In the genomic region with DNA sequence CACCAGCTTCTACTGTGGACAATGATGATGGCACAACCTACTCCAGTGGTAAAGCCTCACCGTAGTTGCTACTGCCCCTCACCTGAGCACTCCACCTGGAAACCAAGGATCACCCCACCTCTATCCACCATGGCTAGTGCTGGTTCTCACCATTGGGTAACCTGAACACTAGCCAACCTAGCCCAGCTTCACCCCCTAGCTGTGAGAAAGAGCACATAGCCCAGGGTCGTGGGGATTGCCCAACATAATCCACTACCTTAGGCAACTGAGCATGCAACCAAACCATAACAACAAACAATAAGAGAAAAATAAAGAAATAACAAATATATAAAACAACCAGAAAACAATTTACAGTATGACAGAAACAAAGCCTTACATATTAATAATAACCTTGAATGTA, we compare ENCODE assay signal across 22 cellular contexts.
"Had no signal": no experiment of that assay in that cellular context is flagged by ENCODE, and none has a peak within 500 bp of the region (broad histone marks: within the 10 kb centered on the region; RNA-seq: fewer than 3 reads in every experiment).

No MANE protein-coding gene starts in this region.

- H3K4me3 Mint-ChIP-seq: effector memory CD8-positive, alpha-beta T cell; naive B cell; natural killer cell treated with Interleukin-12 subunit alpha and Interleukin-12 subunit beta and Interleukin-15 and Interleukin-18, amount 100 ng/mL, for 72 hours; neural crest cell; stimulated activated effector memory CD8-positive, alpha-beta T cell treated with anti-CD3 and anti-CD28 coated beads, Interleukin-12 subunit alpha, Interleukin-12 subunit beta, amount 100 ng/mL, for 72 hours had no signal

- H3K27ac Mint-ChIP-seq: effector memory CD8-positive, alpha-beta T cell; naive B cell; natural killer cell treated with Interleukin-12 subunit alpha and Interleukin-12 subunit beta and Interleukin-15 and Interleukin-18, amount 100 ng/mL, for 72 hours; stimulated activated effector memory CD8-positive, alpha-beta T cell treated with anti-CD3 and anti-CD28 coated beads, Interleukin-12 subunit alpha, Interleukin-12 subunit beta, amount 100 ng/mL, for 72 hours had no signal

- H3K4me1 ChIP-seq: heart left ventricle, lower lobe of right lung, parathyroid adenoma, prostate gland, sigmoid colon, thyroid gland, vagina had no signal

- H2AFZ ChIP-seq: hepatocyte, parathyroid adenoma had no signal

- H3K4me3 ChIP-seq: heart left ventricle, hepatocyte, lower lobe of right lung, mucosa of descending colon, prostate gland, sigmoid colon, stomach, thyroid gland, vagina had no signal

- H3K36me3 ChIP-seq: heart left ventricle, lower lobe of right lung, prostate gland, sigmoid colon, stomach, thyroid gland, vagina had no signal

- ATAC-seq: effector memory CD8-positive, alpha-beta T cell; heart left ventricle; left ventricle myocardium superior; lower lobe of right lung; mucosa of descending colon; natural killer cell treated with Interleukin-12 subunit alpha and Interleukin-12 subunit beta and Interleukin-15 and Interleukin-18, amount 100 ng/mL, for 72 hours; right cardiac atrium; stimulated activated effector memory CD8-positive, alpha-beta T cell treated with anti-CD3 and anti-CD28 coated beads, Interleukin-12 subunit alpha, Interleukin-12 subunit beta, amount 100 ng/mL, for 72 hours had no signal

- H3K4me1 Mint-ChIP-seq: naive B cell; neural crest cell; stimulated activated effector memory CD8-positive, alpha-beta T cell treated with anti-CD3 and anti-CD28 coated beads, Interleukin-12 subunit alpha, Interleukin-12 subunit beta, amount 100 ng/mL, for 72 hours had no signal

- DNase-seq: cortex of kidney; effector memory CD8-positive, alpha-beta T cell; heart left ventricle; left ventricle myocardium superior; lower lobe of right lung; mucosa of descending colon; naive B cell; right cardiac atrium; sigmoid colon; stimulated activated CD4-positive, alpha-beta T cell treated with anti-CD3 and anti-CD28 coated beads, Interleukin-2, amount 100 ng/mL, for 24 hours; stimulated activated CD4-positive, alpha-beta T cell treated with anti-CD3 and anti-CD28 coated beads, Interleukin-4, amount 100 ng/mL, for 24 hours; stimulated activated naive CD4-positive, alpha-beta T cell treated with Interleukin-2 at 50 U/mL for 16 hours; stomach; thyroid gland; trophoblast cell had no signal

- H3K9ac ChIP-seq: parathyroid adenoma had no signal

- H3K27ac ChIP-seq: heart left ventricle, hepatocyte, lower lobe of right lung, parathyroid adenoma, prostate gland, sigmoid colon, stomach, thyroid gland, vagina had no signal

- H3K4me2 ChIP-seq: hepatocyte had no signal

- H3K27me3 ChIP-seq: heart left ventricle, hepatocyte, sigmoid colon, stomach, thyroid gland, vagina had no signal

- H3K36me3 Mint-ChIP-seq: naive B cell; stimulated activated effector memory CD8-positive, alpha-beta T cell treated with anti-CD3 and anti-CD28 coated beads, Interleukin-12 subunit alpha, Interleukin-12 subunit beta, amount 100 ng/mL, for 72 hours had no signal

- H3K9me3 ChIP-seq: prostate gland, thyroid gland, vagina had no signal
